In genomic region chrX:46953597-46953996, GRCh38 we compare ENCODE assay signal across 9 cellular contexts. TPM values are rescaled to one million over a fixed set of nuclear protein-coding genes. Genes with fewer than 3 reads are reported as not detected.
A peak's percentile ranks its signal among the peaks of the same experiment; 100 is the strongest.
DNase-seq lines count a peak whose midpoint lies in the region; ATAC-seq and TF ChIP-seq lines count a peak whose summit lies in the region.
"Had no signal": no experiment of that assay in that cellular context is flagged by ENCODE, and none has a peak within 500 bp of the region (broad histone marks: within the 10 kb centered on the region; RNA-seq: fewer than 3 reads in every experiment).

No MANE protein-coding gene starts in this region.

- H3K36me3 ChIP-seq in uterus (no peaks in the 10 kb centered on the region), ovary (no peaks in the 10 kb centered on the region)

- no peak for TF ChIP-seq POLR2A in uterus (IDR thresholded peaks at IDR 0.05)
- no peak for TF ChIP-seq POLR2A in ovary (IDR thresholded peaks at IDR 0.05)

- H3K27me3 ChIP-seq in uterus (peaks cover 0 to 5% of the 10 kb centered on the region in 2 donors), ovary (no peaks in the 10 kb centered on the region)

- H3K4me3 Mint-ChIP-seq in glutamatergic neuron (ENCODE audit: unreplicated experiment), result no peak overlapping the region
- H3K4me3 Mint-ChIP-seq in activated CD4-positive, alpha-beta memory T cell treated with anti-CD3 and anti-CD28 coated beads for 36 hours, result no peak overlapping the region
- no peak overlapping the region for H3K4me3 Mint-ChIP-seq in naive thymus-derived CD8-positive, alpha-beta T cell
- H3K4me3 Mint-ChIP-seq: T-helper 1 cell treated with Interleukin-12 subunit alpha and Interleukin-12 subunit beta and Interleukin-4 antibody, amounts not matched to agents 30 μg/mL and 1 μg/mL, for 36 hours had no signal

- H3K9me3 ChIP-seq in uterus (no peaks in the 10 kb centered on the region), ovary (no peaks in the 10 kb centered on the region)

- ATAC-seq in naive thymus-derived CD8-positive, alpha-beta T cell, result no peak

- no peak for TF ChIP-seq CTCF in glutamatergic neuron (IDR thresholded peaks at IDR 0.05; ENCODE audit: partially characterized antibody, unreplicated experiment)
- TF ChIP-seq CTCF in uterus (IDR thresholded peaks at IDR 0.05), result no peak
- no peak for TF ChIP-seq CTCF in ovary (IDR thresholded peaks at IDR 0.05)

- in situ Hi-C loops in KBM-7 (cut with MboI; ENCODE audit: low pct_unique_long_range_greater_than_20kb, low sequenced_read_pairs), result no loop called here

- CTCF ChIA-PET in activated CD4-positive, alpha-beta memory T cell treated with anti-CD3 and anti-CD28 coated beads for 36 hours (lab: Charles Lee), result no interaction called here

- H3K4me1 Mint-ChIP-seq in glutamatergic neuron (ENCODE audit: low read depth, unreplicated experiment), result peaks cover 8% of the 10 kb centered on the region
- H3K4me1 Mint-ChIP-seq in activated CD4-positive, alpha-beta memory T cell treated with anti-CD3 and anti-CD28 coated beads for 36 hours (ENCODE audit: low read depth), result peaks cover 7% of the 10 kb centered on the region
- peaks cover 0 to 12% (median 1%) of the 10 kb centered on the region in 4 donors for H3K4me1 Mint-ChIP-seq in naive thymus-derived CD8-positive, alpha-beta T cell

- no peaks in the 10 kb centered on the region for H3K36me3 Mint-ChIP-seq in glutamatergic neuron (ENCODE audit: unreplicated experiment)
- no peaks in the 10 kb centered on the region for H3K36me3 Mint-ChIP-seq in activated CD4-positive, alpha-beta memory T cell treated with anti-CD3 and anti-CD28 coated beads for 36 hours
- no peaks in the 10 kb centered on the region for H3K36me3 Mint-ChIP-seq in naive thymus-derived CD8-positive, alpha-beta T cell

- WGBS in ovary, 3 donors, result 7 to 13% (median 9%) methylated on average over 2 of the region's 2 CpGs

- POLR2A ChIA-PET in activated CD4-positive, alpha-beta memory T cell treated with anti-CD3 and anti-CD28 coated beads for 36 hours (lab: Charles Lee), result no interaction called here
- POLR2A ChIA-PET in naive thymus-derived CD8-positive, alpha-beta T cell (lab: Charles Lee), result no interaction called here

- peak overlapping the region; percentile 67 for H3K27ac Mint-ChIP-seq in glutamatergic neuron (ENCODE audit: unreplicated experiment)
- no peak overlapping the region for H3K27ac Mint-ChIP-seq in activated CD4-positive, alpha-beta memory T cell treated with anti-CD3 and anti-CD28 coated beads for 36 hours
- peak overlapping the region in 2 of 10 donors; percentile 17 to 25 for H3K27ac Mint-ChIP-seq in naive thymus-derived CD8-positive, alpha-beta T cell
- H3K27ac Mint-ChIP-seq: T-helper 1 cell treated with Interleukin-12 subunit alpha and Interleukin-12 subunit beta and Interleukin-4 antibody, amounts not matched to agents 30 μg/mL and 1 μg/mL, for 36 hours had no signal

- peaks cover 2% of the 10 kb centered on the region for H3K9me3 Mint-ChIP-seq in glutamatergic neuron (ENCODE audit: unreplicated experiment)
- no peaks in the 10 kb centered on the region for H3K9me3 Mint-ChIP-seq in activated CD4-positive, alpha-beta memory T cell treated with anti-CD3 and anti-CD28 coated beads for 36 hours
- H3K9me3 Mint-ChIP-seq in naive thymus-derived CD8-positive, alpha-beta T cell, result no peaks in the 10 kb centered on the region
- H3K9me3 Mint-ChIP-seq: T-helper 1 cell treated with Interleukin-12 subunit alpha and Interleukin-12 subunit beta and Interleukin-4 antibody, amounts not matched to agents 30 μg/mL and 1 μg/mL, for 36 hours had no signal

- no peak for TF ChIP-seq EP300 in ovary (IDR thresholded peaks at IDR 0.05)

- H3K4me3 ChIP-seq in uterus (no peak overlapping the region), ovary (no peak overlapping the region)

- peak overlapping the region; percentile 52 to 57 for H3K27ac ChIP-seq in uterus
- H3K27ac ChIP-seq in ovary, result no peak overlapping the region

- DNase-seq in SKM-1 treated with dmso at 0.1 percent for 144 hours (lab: John Stamatoyannopoulos, UW; ENCODE audit: unreplicated experiment) (peak; percentile 8), SKM-1 (lab: John Stamatoyannopoulos, UW; ENCODE audit: unreplicated experiment) (no peak), KBM-7 (peak; percentile 39), glutamatergic neuron (no peak), uterus (no peak), ovary (no peak)
- DNase-seq in activated CD4-positive, alpha-beta memory T cell treated with anti-CD3 and anti-CD28 coated beads for 36 hours, result no peak
- DNase-seq in naive thymus-derived CD8-positive, alpha-beta T cell, result no peak

- no peaks in the 10 kb centered on the region for H3K27me3 Mint-ChIP-seq in glutamatergic neuron (ENCODE audit: unreplicated experiment)
- H3K27me3 Mint-ChIP-seq in activated CD4-positive, alpha-beta memory T cell treated with anti-CD3 and anti-CD28 coated beads for 36 hours, result peaks cover 1% of the 10 kb centered on the region
- no peaks in the 10 kb centered on the region for H3K27me3 Mint-ChIP-seq in naive thymus-derived CD8-positive, alpha-beta T cell

- no peaks in the 10 kb centered on the region for H3K4me1 ChIP-seq in uterus
- no peaks in the 10 kb centered on the region for H3K4me1 ChIP-seq in ovary (ENCODE audit: insufficient read depth)

- intact Hi-C loops in uterus (cut with DNase I; ENCODE audit: low total_unique reads), result no loop called here
- intact Hi-C loops in ovary (cut with DNase I), result no loop called here
- intact Hi-C loops in activated CD4-positive, alpha-beta memory T cell treated with anti-CD3 and anti-CD28 coated beads for 36 hours (cut with micrococcal nuclease), result no loop called here

RNA-seq across cellular contexts. Expression of gene JADE3, which starts 41.4 kb away (rescaled TPM):
- total RNA-seq in glutamatergic neuron (ENCODE audit: unreplicated experiment) (14.0 TPM), uterus (10 to 100 TPM in 2 of 4 donors, 1 to 10 TPM in 2; 6.9 to 15.5 (median 10.2) TPM), ovary (10 to 100 TPM in 3 of 7 donors, 1 to 10 TPM in 4; 7.4 to 27.8 (median 9.7) TPM)
- 10 to 100 TPM in 1 of 2 donors, 1 to 10 TPM in 1; 5.2 to 11.2 TPM for polyA plus RNA-seq in ovary
- 1 to 10 TPM; 1.4 to 1.5 TPM for total RNA-seq in activated CD4-positive, alpha-beta memory T cell treated with anti-CD3 and anti-CD28 coated beads for 36 hours
- under 1 TPM; 0.26 to 0.47 TPM for total RNA-seq in naive thymus-derived CD8-positive, alpha-beta T cell
- not detected for polyA plus RNA-seq in naive thymus-derived CD8-positive, alpha-beta T cell

Comparison
In these comparisons a context has a peak if more than half of its experiments do, and no peak if none do; other contexts are left out.
1. DNase-seq: peak in SKM-1 treated with dmso at 0.1 percent for 144 hours (single experiment) and KBM-7 (single experiment); none in SKM-1 (single experiment), glutamatergic neuron (single experiment), uterus (0 of 2), ovary (0 of 5), activated CD4-positive, alpha-beta memory T cell treated with anti-CD3 and anti-CD28 coated beads for 36 hours (single experiment) and naive thymus-derived CD8-positive, alpha-beta T cell (0 of 10).
2. H3K27ac ChIP-seq: peak in uterus (2 of 2); none in ovary (0 of 2).